Comparison of ENCODE assay signal across 8 cellular contexts in the genomic region with DNA sequence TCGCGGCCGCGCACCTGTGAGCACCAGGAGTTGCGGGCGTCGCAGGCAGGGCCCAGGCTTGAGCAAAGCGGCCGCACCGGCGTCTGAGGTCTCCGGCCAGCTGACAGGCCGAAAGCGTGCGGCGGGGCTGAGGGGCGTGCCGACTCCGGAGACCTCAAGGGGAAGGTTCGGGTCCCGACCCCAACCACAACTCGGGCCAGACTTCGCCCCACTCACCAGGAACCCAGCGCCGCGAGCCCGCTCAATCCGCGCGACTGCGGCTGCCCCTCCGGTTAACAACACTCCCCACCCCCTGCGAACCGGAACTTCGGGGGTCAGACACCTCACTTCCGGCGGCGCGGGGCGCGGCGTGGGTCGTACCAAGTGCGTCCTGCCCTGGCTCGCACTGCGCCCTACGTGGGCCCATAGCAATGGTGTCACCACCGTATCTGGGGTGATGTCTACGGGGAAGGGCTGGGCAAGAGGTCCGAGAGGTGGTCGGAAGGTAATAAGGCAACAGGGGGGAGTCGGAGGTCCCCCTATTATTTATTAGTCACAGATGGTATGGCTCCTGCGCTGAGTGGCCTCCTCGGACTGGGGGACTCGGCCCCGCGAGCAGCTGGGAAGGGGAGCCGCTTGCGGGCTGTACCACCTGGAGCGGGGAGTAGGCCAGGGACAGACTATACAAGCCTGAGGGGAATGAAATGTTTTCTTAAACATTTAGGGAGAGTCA. TPM values are rescaled to one million over a fixed set of nuclear protein-coding genes. Genes with fewer than 3 reads are reported as not detected.
DNase-seq lines count a peak whose midpoint lies in the region; ATAC-seq and TF ChIP-seq lines count a peak whose summit lies in the region.

A gene (minus strand): TSS at position 280 of the 712 bp plus-strand sequence. CDS start 918 bp downstream, outside the sequence.

- H3K9me3 ChIP-seq in SK-N-SH (no peaks in the 10 kb centered on the region), thoracic aorta (no peaks in the 10 kb centered on the region)

- peak within 1 kb of the TSS; percentile 53 for H2AFZ ChIP-seq in SK-N-SH (ENCODE audit: low read depth)

- H3K4me2 ChIP-seq in SK-N-SH, result peak within 1 kb of the TSS; percentile 92

- H3K36me3 Mint-ChIP-seq in osteocyte (ENCODE audit: unreplicated experiment), result peaks cover 5% of the 10 kb centered on the region

- peak; percentile 91 for ATAC-seq in thoracic aorta (ENCODE audit: insufficient number of reproducible peaks, low FRiP score, low read depth)

- H3K4me3 ChIP-seq in HFF-Myc (replicated peaks; ENCODE audit: low read depth, low read length), result peak within 1 kb of the TSS; percentile 93
- H3K4me3 ChIP-seq in SK-N-SH (ENCODE audit: low read depth in 2 of 2, low read length in 1 of 2), result peak within 1 kb of the TSS; percentile 88 to 96
- peak within 1 kb of the TSS; percentile 81 for H3K4me3 ChIP-seq in thoracic aorta

- H3K9ac ChIP-seq in SK-N-SH, result peak within 1 kb of the TSS; percentile 95

- H3K9me3 Mint-ChIP-seq in osteocyte (ENCODE audit: unreplicated experiment), result no peaks in the 10 kb centered on the region

- H3K4me1 ChIP-seq in SK-N-SH (ENCODE audit: control insufficient read depth in 1 of 2, insufficient read depth in 2 of 2, low read depth in 1 of 2, low read length in 1 of 2) (peaks cover 0 to 28% of the 10 kb centered on the region in 2 experiments; a peak in 2 of 4 replicates), thoracic aorta (ENCODE audit: control insufficient read depth in 1 of 2, low read depth in 2 of 2) (peaks cover 15 to 31% of the 10 kb centered on the region in 2 donors)

- H3K4me3 Mint-ChIP-seq in osteocyte (ENCODE audit: unreplicated experiment), result peak within 1 kb of the TSS; percentile 97

- WGBS in SK-N-SH (ENCODE audit: low lambda C conversion rate), result 1% methylated on average over 18 of the region's 60 CpGs

- H3F3A ChIP-seq in SK-N-SH (replicated peaks; ENCODE audit: insufficient read depth), result no peaks in the 10 kb centered on the region

- H3K36me3 ChIP-seq in SK-N-SH (replicated peaks in 1 of 2; ENCODE audit: control insufficient read depth in 1 of 2, insufficient read depth in 2 of 2, low read length in 1 of 2) (peaks cover 16 to 30% of the 10 kb centered on the region in 2 experiments), thoracic aorta (peaks cover 29% of the 10 kb centered on the region)

- H4K20me1 ChIP-seq in SK-N-SH (ENCODE audit: insufficient read depth), result no peaks in the 10 kb centered on the region; the same call in 1 of the 2 replicates

- no peaks in the 10 kb centered on the region for H3K9me2 ChIP-seq in SK-N-SH

- H3K27me3 Mint-ChIP-seq in osteocyte (ENCODE audit: unreplicated experiment), result peaks cover 2% of the 10 kb centered on the region

- TF ChIP-seq RAD21 in SK-N-SH (IDR thresholded peaks at IDR 0.05; ENCODE audit: low read length), result no peak

- H3K4me1 Mint-ChIP-seq in osteocyte (ENCODE audit: unreplicated experiment), result peaks cover 24% of the 10 kb centered on the region

- CTCF ChIA-PET in SK-N-SH (lab: Yijun Ruan, JAX), result interaction anchor here (0.6 to 4.2 kb wide), 12 partner anchors 13 to 486 kb away, joined by 3 to 27 read pairs (median 5); a partner anchor contains a TSS

- TF ChIP-seq EP300 in SK-N-SH (IDR thresholded peaks at IDR 0.05; ENCODE audit: borderline replicate concordance in 1 of 2, low read depth in 1 of 2, low read length in 1 of 2), result 0 out of 4 replicates have a peak, but pooled peaks of 1 of the 2 experiments have one; percentile 5

- TF ChIP-seq CTCF in HFF-Myc (IDR thresholded peaks at IDR 0.05; ENCODE audit: low read depth, low read length, missing control alignments), result no peak
- TF ChIP-seq CTCF in SK-N-SH (IDR thresholded peaks at IDR 0.05), result no peak
- no peak for TF ChIP-seq CTCF in osteocyte (IDR thresholded peaks at IDR 0.05)
- no peak for TF ChIP-seq CTCF in thoracic aorta (IDR thresholded peaks at IDR 0.05)

- POLR2A ChIA-PET in SK-N-SH (lab: Yijun Ruan, JAX), result interaction anchor here (0.6 to 2.9 kb wide), 15 partner anchors 8 to 607 kb away, joined by 3 to 25 read pairs (median 4); a partner anchor contains a TSS

- H3K79me2 ChIP-seq in SK-N-SH (ENCODE audit: insufficient read depth), result peaks cover 28% of the 10 kb centered on the region; the same call in 1 of the 2 replicates

- no peaks in the 10 kb centered on the region for H3K27me3 ChIP-seq in SK-N-SH (ENCODE audit: insufficient read depth)
- H3K27me3 ChIP-seq in thoracic aorta (replicated peaks; ENCODE audit: insufficient read depth), result no peaks in the 10 kb centered on the region

- DNase-seq in GM04504 (ENCODE audit: low read depth), result peak; percentile 74
- peak; percentile 38 for DNase-seq in HFF-Myc (ENCODE audit: extremely low read depth, low read depth)
- DNase-seq in MV-4-11 (lab: John Stamatoyannopoulos, UW), result peak; percentile 84
- peak; percentile 97 for DNase-seq in SK-N-SH
- peak; percentile 94 for DNase-seq in activated naive CD4-positive, alpha-beta T cell treated with anti-CD3 and anti-CD28 coated beads, Interleukin-2, amount 50 U/mL, for 16 hours
- no peak for DNase-seq in glomerular endothelial cell (ENCODE audit: extremely low read depth, low read depth, low spot score)
- peak; percentile 95 for DNase-seq in osteocyte (ENCODE audit: extremely low spot score, unreplicated experiment)
- peak; percentile 65 for DNase-seq in thoracic aorta (ENCODE audit: low spot score)

- peak within 1 kb of the TSS; percentile 100 for H3K27ac Mint-ChIP-seq in osteocyte (ENCODE audit: unreplicated experiment)

- H3K27ac ChIP-seq in SK-N-SH (ENCODE audit: low read depth in 2 of 2, low read length in 1 of 2) (peak within 1 kb of the TSS; percentile 95 to 99), thoracic aorta (peak within 1 kb of the TSS; percentile 94 to 100)

TF ChIP-seq in SK-N-SH, 30 proteins besides CTCF, POLR2A, EP300 and RAD21 (continues in another document):
- TF ChIP-seq, protein P1, sequence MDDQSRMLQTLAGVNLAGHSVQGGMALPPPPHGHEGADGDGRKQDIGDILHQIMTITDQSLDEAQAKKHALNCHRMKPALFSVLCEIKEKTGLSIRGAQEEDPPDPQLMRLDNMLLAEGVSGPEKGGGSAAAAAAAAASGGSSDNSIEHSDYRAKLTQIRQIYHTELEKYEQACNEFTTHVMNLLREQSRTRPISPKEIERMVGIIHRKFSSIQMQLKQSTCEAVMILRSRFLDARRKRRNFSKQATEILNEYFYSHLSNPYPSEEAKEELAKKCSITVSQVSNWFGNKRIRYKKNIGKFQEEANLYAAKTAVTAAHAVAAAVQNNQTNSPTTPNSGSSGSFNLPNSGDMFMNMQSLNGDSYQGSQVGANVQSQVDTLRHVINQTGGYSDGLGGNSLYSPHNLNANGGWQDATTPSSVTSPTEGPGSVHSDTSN (IDR thresholded peaks at IDR 0.05), result no peak
- TF ChIP-seq POLR2AphosphoS5 (IDR thresholded peaks at IDR 0.05; ENCODE audit: low read depth, low read length) (peak; percentile 81), SMC3 (IDR thresholded peaks at IDR 0.05; ENCODE audit: low read depth, low read length) (no peak), RXRA (IDR thresholded peaks at IDR 0.05; ENCODE audit: borderline replicate concordance, low read depth) (no peak), SIN3A (IDR thresholded peaks at IDR 0.05; ENCODE audit: borderline replicate concordance, low read depth, low read length) (peak; percentile 77), TCF12 (IDR thresholded peaks at IDR 0.05) (0 out of 2 replicates have a peak, but pooled peaks have one; percentile 23), NFIC (IDR thresholded peaks at IDR 0.05; ENCODE audit: borderline replicate concordance) (no peak), ELF1 (IDR thresholded peaks at IDR 0.05) (no peak), FOXJ3 (CRISPR knock-in tag; IDR thresholded peaks at IDR 0.05) (0 out of 2 replicates have a peak, but pooled peaks have one; percentile 30), GABPA (IDR thresholded peaks at IDR 0.05; ENCODE audit: low read depth) (peak; percentile 94), MXI1 (IDR thresholded peaks at IDR 0.05; ENCODE audit: low read depth, low read length) (peak; percentile 91), RCOR1 (IDR thresholded peaks at IDR 0.05; ENCODE audit: low read length) (no peak), EZH2phosphoT487 (IDR thresholded peaks at IDR 0.05; ENCODE audit: borderline replicate concordance, low read depth) (no peak), TEAD4 (IDR thresholded peaks at IDR 0.05; ENCODE audit: borderline replicate concordance, insufficient read depth) (no peak), TAF1 (IDR thresholded peaks at IDR 0.05; ENCODE audit: borderline replicate concordance, low read depth, low read length) (no peak)
- TF ChIP-seq, protein P2, sequence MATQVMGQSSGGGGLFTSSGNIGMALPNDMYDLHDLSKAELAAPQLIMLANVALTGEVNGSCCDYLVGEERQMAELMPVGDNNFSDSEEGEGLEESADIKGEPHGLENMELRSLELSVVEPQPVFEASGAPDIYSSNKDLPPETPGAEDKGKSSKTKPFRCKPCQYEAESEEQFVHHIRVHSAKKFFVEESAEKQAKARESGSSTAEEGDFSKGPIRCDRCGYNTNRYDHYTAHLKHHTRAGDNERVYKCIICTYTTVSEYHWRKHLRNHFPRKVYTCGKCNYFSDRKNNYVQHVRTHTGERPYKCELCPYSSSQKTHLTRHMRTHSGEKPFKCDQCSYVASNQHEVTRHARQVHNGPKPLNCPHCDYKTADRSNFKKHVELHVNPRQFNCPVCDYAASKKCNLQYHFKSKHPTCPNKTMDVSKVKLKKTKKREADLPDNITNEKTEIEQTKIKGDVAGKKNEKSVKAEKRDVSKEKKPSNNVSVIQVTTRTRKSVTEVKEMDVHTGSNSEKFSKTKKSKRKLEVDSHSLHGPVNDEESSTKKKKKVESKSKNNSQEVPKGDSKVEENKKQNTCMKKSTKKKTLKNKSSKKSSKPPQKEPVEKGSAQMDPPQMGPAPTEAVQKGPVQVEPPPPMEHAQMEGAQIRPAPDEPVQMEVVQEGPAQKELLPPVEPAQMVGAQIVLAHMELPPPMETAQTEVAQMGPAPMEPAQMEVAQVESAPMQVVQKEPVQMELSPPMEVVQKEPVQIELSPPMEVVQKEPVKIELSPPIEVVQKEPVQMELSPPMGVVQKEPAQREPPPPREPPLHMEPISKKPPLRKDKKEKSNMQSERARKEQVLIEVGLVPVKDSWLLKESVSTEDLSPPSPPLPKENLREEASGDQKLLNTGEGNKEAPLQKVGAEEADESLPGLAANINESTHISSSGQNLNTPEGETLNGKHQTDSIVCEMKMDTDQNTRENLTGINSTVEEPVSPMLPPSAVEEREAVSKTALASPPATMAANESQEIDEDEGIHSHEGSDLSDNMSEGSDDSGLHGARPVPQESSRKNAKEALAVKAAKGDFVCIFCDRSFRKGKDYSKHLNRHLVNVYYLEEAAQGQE (IDR thresholded peaks at IDR 0.05; ENCODE audit: low read depth, low read length), result no peak

RNA-seq across cellular contexts. Expression of the gene that starts here (rescaled TPM):
- polyA plus RNA-seq in SK-N-SH (2012; rRNA removed), result 14.9 and 31.9 TPM in 2 replicates
- 25.5 and 32.8 TPM in 2 replicates for polyA plus RNA-seq in SK-N-SH (2012; cell fraction: cytosol; rRNA removed)
- polyA plus RNA-seq in SK-N-SH (2012; cell fraction: nucleus; rRNA removed), result 91.3 and 98.3 TPM in 2 replicates
- total RNA-seq in glomerular endothelial cell (23.3 and 38.4 TPM in 2 replicates), osteocyte (53.6 and 57.1 TPM in 2 replicates), thoracic aorta (10 to 100 TPM; 73.1 to 78.0 TPM)
